Comparison of ENCODE assay signal across 17 cellular contexts in the genomic region with DNA sequence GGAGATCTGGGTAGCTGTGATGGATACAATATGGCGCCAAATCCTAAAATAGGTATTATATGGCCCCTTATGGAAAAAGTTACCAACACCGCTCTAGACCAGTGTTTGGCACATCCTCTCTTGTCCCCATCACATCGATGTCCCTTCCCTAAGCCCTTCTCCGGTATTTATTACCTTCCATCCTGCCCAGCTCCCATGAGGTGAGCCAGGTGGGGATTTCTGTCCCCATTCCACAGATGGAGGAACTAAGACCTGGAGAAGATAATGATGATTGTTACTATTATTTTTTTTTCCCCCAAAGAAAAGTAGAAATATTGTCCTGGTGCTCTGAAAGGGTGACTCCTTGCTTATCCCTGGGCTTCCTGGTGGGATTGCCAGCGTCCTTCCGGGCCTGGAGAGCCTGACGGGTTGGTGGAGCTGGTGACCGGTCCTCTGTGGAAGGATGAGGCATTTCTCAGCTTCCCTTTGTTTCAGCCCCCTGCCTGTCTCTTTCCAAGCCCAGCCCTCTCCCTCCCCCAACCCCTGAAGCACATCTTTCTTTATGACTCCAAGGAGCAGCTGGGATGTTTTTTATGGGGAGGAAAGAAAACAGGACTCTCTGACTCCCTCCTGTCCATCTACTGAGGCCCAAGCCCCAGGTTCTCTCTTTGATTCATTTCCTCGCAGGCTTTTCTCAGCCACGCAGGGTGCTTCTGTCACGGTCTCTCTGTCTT.
A peak's percentile ranks its signal among the peaks of the same experiment; 100 is the strongest.
DNase-seq lines count a peak whose midpoint lies in the region; ATAC-seq, FAIRE-seq and TF ChIP-seq lines count a peak whose summit lies in the region.
"Had no signal": no experiment of that assay in that cellular context is flagged by ENCODE, and none has a peak within 500 bp of the region (broad histone marks: within the 10 kb centered on the region; RNA-seq: fewer than 3 reads in every experiment).

No MANE protein-coding gene starts in this region.

- H3K4me1 ChIP-seq in OCI-LY3 (ENCODE audit: low read length): peaks cover 28% of the 10 kb centered on the region
- peaks cover 27 to 68% (median 44%) of the 10 kb centered on the region in 4 donors for H3K4me1 ChIP-seq in esophagus muscularis mucosa
- H3K4me1 ChIP-seq in stomach smooth muscle (ENCODE audit: control insufficient read depth, insufficient read depth, low read length): peaks cover 47% of the 10 kb centered on the region
- H3K4me1 ChIP-seq in kidney (ENCODE audit: control insufficient read depth in 1 of 2, insufficient read depth in 1 of 2, low read depth in 1 of 2, low read length in 2 of 2): peaks cover 3 to 4% of the 10 kb centered on the region in 2 donors

- no peak for ATAC-seq in HG03442 (IDR thresholded peaks at IDR 0.05; ENCODE audit: unreplicated experiment)
- ATAC-seq: HepG2 had no signal

- intact Hi-C loops in esophagus muscularis mucosa (cut with DNase I): no loop called here
- intact Hi-C loops in kidney (cut with DNase I): no loop called here

- H3K27ac ChIP-seq in OCI-LY3 (ENCODE audit: low read length) (no peak overlapping the region), esophagus muscularis mucosa (replicated peaks in 1 of 4) (peak overlapping the region; percentile 74 to 80 (median 76)), stomach smooth muscle (ENCODE audit: low read length) (peak overlapping the region; percentile 46), kidney (ENCODE audit: low read depth in 2 of 2, low read length in 2 of 2) (no peak overlapping the region)
- H3K27ac ChIP-seq: KMS-11, PC-9 had no signal

- H3K27me3 Mint-ChIP-seq in nephron (ENCODE audit: low read depth): peaks cover 16% of the 10 kb centered on the region

- H3K4me3 Mint-ChIP-seq in nephron: peak overlapping the region; percentile 26 to 57 (median 49)

- FAIRE-seq in kidney (lab: Jason Lieb, UNC): no peak
- FAIRE-seq: H54, HepG2 had no signal

- no peaks in the 10 kb centered on the region for H3K79me2 ChIP-seq in OCI-LY3 (ENCODE audit: low read length)

- no peaks in the 10 kb centered on the region for H3K36me3 Mint-ChIP-seq in nephron (ENCODE audit: low read depth)

- H3K9me3 ChIP-seq in OCI-LY3 (ENCODE audit: insufficient read depth, low read length) (no peaks in the 10 kb centered on the region), esophagus muscularis mucosa (no peaks in the 10 kb centered on the region), stomach smooth muscle (ENCODE audit: control insufficient read depth in 2 of 2, low read length in 2 of 2) (no peaks in the 10 kb centered on the region), kidney (ENCODE audit: control insufficient read depth in 1 of 2, low read length in 2 of 2) (no peaks in the 10 kb centered on the region)

- H3K27me3 ChIP-seq in OCI-LY3 (ENCODE audit: low read depth, low read length): peaks cover 11% of the 10 kb centered on the region
- H3K27me3 ChIP-seq in esophagus muscularis mucosa: no peaks in the 10 kb centered on the region
- no peaks in the 10 kb centered on the region for H3K27me3 ChIP-seq in stomach smooth muscle (ENCODE audit: control insufficient read depth in 1 of 2, insufficient read depth in 2 of 2, low read length in 2 of 2)

- H3K36me3 ChIP-seq in OCI-LY3 (replicated peaks; ENCODE audit: low read depth, low read length) (no peaks in the 10 kb centered on the region), esophagus muscularis mucosa (peaks cover 0 to 5% (median 0%) of the 10 kb centered on the region in 4 donors), stomach smooth muscle (ENCODE audit: control insufficient read depth in 2 of 2, insufficient read depth in 2 of 2, low read length in 2 of 2) (peaks cover 0 to 5% of the 10 kb centered on the region in 2 donors), kidney (ENCODE audit: control insufficient read depth in 1 of 2, insufficient read depth in 2 of 2, low read length in 2 of 2) (no peaks in the 10 kb centered on the region)

- TF ChIP-seq POLR2A in esophagus muscularis mucosa (IDR thresholded peaks at IDR 0.05; ENCODE audit: low read depth): no peak

- H3K4me2 ChIP-seq in OCI-LY3 (ENCODE audit: low read length): peak overlapping the region; percentile 18; the same call in 1 of the 2 replicates
- H3K4me2 ChIP-seq: KMS-11, PC-9 had no signal

- no peaks in the 10 kb centered on the region for H4K20me1 ChIP-seq in OCI-LY3 (ENCODE audit: insufficient read depth, low read length)

- 82% methylated on average over 11 of the region's 11 CpGs for WGBS in esophagus muscularis mucosa

- H3K9ac ChIP-seq in OCI-LY3 (ENCODE audit: low read length): no peak overlapping the region
- peak overlapping the region in 1 of 2 donors; percentile 7 for H3K9ac ChIP-seq in stomach smooth muscle (ENCODE audit: low read length in 2 of 2)
- no peak overlapping the region for H3K9ac ChIP-seq in kidney (ENCODE audit: low read length in 2 of 2)
- H3K9ac ChIP-seq: KMS-11 had no signal

- DNase-seq in esophagus muscularis mucosa (ENCODE audit: extremely low spot score) (no peak), hippocampal formation (lab: John Stamatoyannopoulos, UW) (no peak), kidney (no peak)
- DNase-seq: AML-193; NCI-H1092; NCI-H2107; NCI-H226; NCI-H526 treated with DMSO at 0.1 percent for 48 hours; NK-92 treated with Interleukin-12 subunit alpha and Interleukin-12 subunit beta, amount 100 ng/mL, for 24 hours; PC-9 had no signal

- H3K27ac Mint-ChIP-seq in nephron: peak overlapping the region; percentile 84 to 94 (median 93)

- TF ChIP-seq EP300 in esophagus muscularis mucosa (IDR thresholded peaks at IDR 0.05): no peak

- H3K4me3 ChIP-seq in OCI-LY3 (ENCODE audit: low read length) (no peak overlapping the region), esophagus muscularis mucosa (no peak overlapping the region), stomach smooth muscle (ENCODE audit: low read length in 2 of 2) (no peak overlapping the region), kidney (ENCODE audit: low read length in 2 of 2) (no peak overlapping the region)
- H3K4me3 ChIP-seq: PC-9 had no signal

- TF ChIP-seq CTCF in OCI-LY3 (IDR thresholded peaks at IDR 0.05; ENCODE audit: low read depth, low read length) (no peak), esophagus muscularis mucosa (IDR thresholded peaks at IDR 0.05) (no peak), nephron (IDR thresholded peaks at IDR 0.05; ENCODE audit: unreplicated experiment in 3 of 3) (no peak), kidney (IDR thresholded peaks at IDR 0.05; ENCODE audit: borderline replicate concordance, extremely low read depth, insufficient read depth) (no peak)

- peak overlapping the region; percentile 53; the same call in 1 of the 2 replicates for H2AFZ ChIP-seq in OCI-LY3 (ENCODE audit: low read depth, low read length)
- H2AFZ ChIP-seq: PC-9 had no signal

- peaks cover 45% of the 10 kb centered on the region for H3K4me1 Mint-ChIP-seq in nephron

- H3K9me3 Mint-ChIP-seq in nephron: no peaks in the 10 kb centered on the region

Comparison
In these comparisons a context has a peak if more than half of its experiments do, and no peak if none do; other contexts are left out.
1. H3K27ac ChIP-seq: peak in esophagus muscularis mucosa (4 of 4) and stomach smooth muscle (single experiment); none in OCI-LY3 (single experiment) and kidney (0 of 2).